9 cellular contexts compared by ENCODE assay signal in the genomic region with DNA sequence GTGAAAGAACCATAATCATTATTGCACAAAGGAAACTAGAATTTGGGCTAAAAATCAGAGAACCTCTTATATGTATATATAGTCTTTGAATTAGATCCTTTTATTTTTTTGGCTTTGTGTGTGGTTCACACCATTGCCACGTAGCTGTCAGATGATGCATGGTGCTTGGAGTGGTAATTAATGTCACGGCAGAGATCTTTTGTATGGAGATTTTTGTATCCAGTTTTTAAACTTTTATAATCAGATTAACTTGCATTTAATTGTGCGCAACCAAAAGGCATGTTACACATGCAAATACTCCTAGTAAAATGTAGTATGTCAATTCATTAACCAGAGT. TPM values are rescaled to one million over a fixed set of nuclear protein-coding genes. Genes with fewer than 3 reads are reported as not detected.
DNase-seq lines count a peak whose midpoint lies in the region; ATAC-seq and TF ChIP-seq lines count a peak whose summit lies in the region.
"Had no signal": no experiment of that assay in that cellular context is flagged by ENCODE, and none has a peak within 500 bp of the region (broad histone marks: within the 10 kb centered on the region; RNA-seq: fewer than 3 reads in every experiment).

No MANE protein-coding gene starts in this region.

- no peaks in the 10 kb centered on the region; the same call in 1 of the 2 replicates for H4K20me1 ChIP-seq in DOHH2 (ENCODE audit: control insufficient read depth, insufficient read depth, low read depth, low read length)

- H3K27me3 ChIP-seq in DOHH2 (ENCODE audit: control insufficient read depth, low read length) (peaks cover 9% of the 10 kb centered on the region), mononuclear cell (ENCODE audit: insufficient read depth, low read length) (no peaks in the 10 kb centered on the region)

- H3K27ac ChIP-seq in DOHH2 (ENCODE audit: low read depth, low read length) (peak overlapping the region; percentile 51), caudate nucleus (ENCODE audit: low read depth, low read length) (peak overlapping the region; percentile 82)

- H3K79me2 ChIP-seq in DOHH2 (ENCODE audit: control insufficient read depth, low read length) = peaks cover 52% of the 10 kb centered on the region

- peaks cover 35% of the 10 kb centered on the region for H3K36me3 ChIP-seq in DOHH2 (ENCODE audit: control insufficient read depth, low read length)

- TF ChIP-seq CTCF in DOHH2 (IDR thresholded peaks at IDR 0.05; ENCODE audit: low read depth, low read length, poor library complexity, severe bottlenecking) = no peak

- H3K9me3 ChIP-seq in DOHH2 (ENCODE audit: control insufficient read depth, insufficient read depth, low read length) = no peaks in the 10 kb centered on the region
- H3K9me3 ChIP-seq in mononuclear cell (ENCODE audit: low read depth, low read length) = no peaks in the 10 kb centered on the region

- H3K4me3 ChIP-seq in DOHH2 (ENCODE audit: low read length) (peak overlapping the region; percentile 93), mononuclear cell (ENCODE audit: low read length) (peak overlapping the region; percentile 73)

- peaks cover 31% of the 10 kb centered on the region for H3K4me1 ChIP-seq in DOHH2 (ENCODE audit: control insufficient read depth, low read length)
- peaks cover 13% of the 10 kb centered on the region for H3K4me1 ChIP-seq in mononuclear cell (ENCODE audit: insufficient read depth, low read length)

- H3K4me2 ChIP-seq in DOHH2 (ENCODE audit: low read length) = peak overlapping the region; percentile 89

- DNase-seq in LHCN-M2 (ENCODE audit: low read depth) (peak; percentile 5), caudate nucleus (lab: John Stamatoyannopoulos, UW) (peak in 1 of 61 donors; percentile 19), hepatic stellate cell (ENCODE audit: low spot score) (no peak)
- DNase-seq in activated effector memory CD4-positive, alpha-beta T cell treated with anti-CD3 and anti-CD28 coated beads, Interleukin-2, amount 50 U/mL, for 16 hours = no peak

- no peaks in the 10 kb centered on the region for H3F3A ChIP-seq in DOHH2 (ENCODE audit: control insufficient read depth, insufficient read depth)

- ATAC-seq in GM19328 (IDR thresholded peaks at IDR 0.05; ENCODE audit: unreplicated experiment) (no peak), HG02623 (IDR thresholded peaks at IDR 0.05; ENCODE audit: unreplicated experiment) (no peak)

- H3K9me2 ChIP-seq in DOHH2 (replicated peaks; ENCODE audit: control insufficient read depth, low read length) = no peaks in the 10 kb centered on the region

RNA-seq across cellular contexts. Expression of a gene that starts 0.8 kb away (rescaled TPM):
- 33.1 and 34.4 TPM in 2 replicates for total RNA-seq in LHCN-M2 (2014; rRNA removed)
- polyA plus RNA-seq in LHCN-M2 (2012) = 11.5 TPM
- 27.3 TPM for total RNA-seq in mononuclear cell

RNA-seq across cellular contexts. Expression of a gene that starts 19.1 kb away (rescaled TPM):
- total RNA-seq in LHCN-M2 (2014; rRNA removed) (not detected in 2 replicates), mononuclear cell (not detected)
- polyA plus RNA-seq in LHCN-M2 (2012) = 0.07 TPM

RNA-seq across cellular contexts. Expression of a gene that starts 54.9 kb away (rescaled TPM):
- not detected in 2 replicates for total RNA-seq in LHCN-M2 (2014; rRNA removed)
- 0.04 TPM for polyA plus RNA-seq in LHCN-M2 (2012)
- not detected for total RNA-seq in mononuclear cell
- total RNA-seq: RPMI7951 had no signal
